In genomic region chr2:172822585-172822984, GRCh38 we compare ENCODE assay signal across 13 cellular contexts.
"Had no signal": no experiment of that assay in that cellular context is flagged by ENCODE, and none has a peak within 500 bp of the region (broad histone marks: within the 10 kb centered on the region; RNA-seq: fewer than 3 reads in every experiment).

No MANE protein-coding gene starts in this region.

- H3K4me2 ChIP-seq: hepatocyte had no signal

- H3K27ac ChIP-seq: hepatocyte had no signal

- DNase-seq: activated CD4-positive, alpha-beta T cell treated with anti-CD3 and anti-CD28 coated beads, Interleukin-2, amount 10 ng/mL, durations not matched to agents 7 days and 5 days; activated CD4-positive, CD25-positive, alpha-beta regulatory T cell; activated naive CD4-positive, alpha-beta T cell treated with anti-CD3 and anti-CD28 coated beads, Interleukin-2, amount 10 ng/mL, durations not matched to agents 7 days and 5 days; foreskin fibroblast; kidney glomerular epithelial cell; mammary epithelial cell; natural killer cell; nucleus accumbens; SIG-M5; stimulated activated CD4-positive, alpha-beta T cell treated with anti-CD3 and anti-CD28 coated beads, Interleukin-4, amount 100 ng/mL, for 4 hours; T-helper 17 cell had no signal

- H3K4me3 ChIP-seq: hepatocyte had no signal

- H3K27me3 ChIP-seq: hepatocyte had no signal

- H2AFZ ChIP-seq: hepatocyte had no signal

- ATAC-seq: esophagus mucosa, natural killer cell, T-helper 17 cell had no signal
